ENCODE assay signal across 2 cellular contexts in the genomic region with DNA sequence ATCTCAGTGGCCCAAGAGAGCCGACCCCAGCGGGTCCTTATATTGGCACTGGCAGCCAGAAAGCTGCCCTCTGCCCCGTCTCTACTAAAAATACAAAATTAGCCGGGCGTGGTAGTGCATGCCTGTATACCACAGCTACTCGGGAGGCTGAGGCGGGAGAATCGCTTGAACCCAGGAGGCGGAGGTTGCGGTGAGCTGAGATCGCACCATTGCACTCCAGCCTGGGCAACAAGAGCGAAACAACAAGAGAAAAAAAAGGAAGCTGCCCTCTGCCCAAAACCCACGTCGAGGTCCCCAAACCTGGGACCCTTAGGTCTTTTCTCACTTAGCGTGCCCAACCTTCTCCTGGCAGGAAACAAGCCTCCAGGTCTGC. TPM values are rescaled to one million over a fixed set of nuclear protein-coding genes. Genes with fewer than 3 reads are reported as not detected.
DNase-seq lines count a peak whose midpoint lies in the region; ATAC-seq and TF ChIP-seq lines count a peak whose summit lies in the region.
"Not testable (repeated sequence)": the region's sequence is repeated elsewhere in the genome, so short reads cannot be mapped to it uniquely, and the experiment has no call there.

No MANE protein-coding gene starts in this region.

- TF ChIP-seq CTCF in PC-9 (conservative IDR thresholded peaks at IDR 0.05); mucosa of descending colon (IDR thresholded peaks at IDR 0.05): not testable (repeated sequence)

- DNase-seq in PC-9, mucosa of descending colon: not testable (repeated sequence)

- intact Hi-C loops in PC-9 (cut with micrococcal nuclease; ENCODE audit: unreplicated experiment); mucosa of descending colon (cut with DNase I, micrococcal nuclease): not testable (repeated sequence)

- H3K9me2 ChIP-seq in PC-9 (ENCODE audit: insufficient read depth) = not testable (repeated sequence)

- H3K79me2 ChIP-seq in PC-9 (ENCODE audit: low read depth) = peaks cover 34% of the 10 kb centered on the region

- H4K20me1 ChIP-seq in PC-9 (ENCODE audit: insufficient read depth) = not testable (repeated sequence)

- CTCF ChIA-PET in PC-9 (lab: Charles Lee) = interaction anchor here (0.7 kb wide), 1 partner anchor 35 kb away, joined by 3 read pairs; no protein-coding TSS in a partner anchor

- H3K4me2 ChIP-seq in PC-9 = peak overlapping the region; percentile 93

- peak overlapping the region; percentile 88 for H2AFZ ChIP-seq in PC-9

- H3K27me3 ChIP-seq in PC-9 (ENCODE audit: insufficient read depth, low read depth) = not testable (repeated sequence)

- peaks cover 33% of the 10 kb centered on the region for H3F3A ChIP-seq in PC-9 (ENCODE audit: insufficient read depth, low read depth)

- peaks cover 27% of the 10 kb centered on the region for H3K36me3 ChIP-seq in PC-9 (ENCODE audit: low read depth)
- H3K36me3 ChIP-seq in mucosa of descending colon (ENCODE audit: low read depth) = not testable (repeated sequence)

- peak overlapping the region; percentile 36; the same call in 1 of the 2 replicates for H3K27ac ChIP-seq in PC-9

- peaks cover 42% of the 10 kb centered on the region for H3K4me1 ChIP-seq in PC-9 (replicated peaks; ENCODE audit: insufficient read depth)
- H3K4me1 ChIP-seq in mucosa of descending colon (ENCODE audit: low read depth) = peaks cover 28% of the 10 kb centered on the region

- peak overlapping the region; percentile 90 for H3K4me3 ChIP-seq in PC-9
- H3K4me3 ChIP-seq in mucosa of descending colon = peak overlapping the region; percentile 64

- H3K9me3 ChIP-seq in PC-9 (ENCODE audit: insufficient read depth, low read depth); mucosa of descending colon: not testable (repeated sequence)

- not testable (repeated sequence) for BruUV-seq in PC-9 (replicated peaks; lab: Mats Ljungman, UMichigan)

- ATAC-seq in mucosa of descending colon = peak; percentile 1

- POLR2A ChIA-PET in PC-9 (lab: Charles Lee; ENCODE audit: unreplicated experiment) = interaction anchor here (1.2 kb wide), 1 partner anchor 16 kb away, joined by 4 read pairs; no protein-coding TSS in a partner anchor

RNA-seq across cellular contexts. Expression of a gene that starts 0.9 kb away (rescaled TPM):
- total RNA-seq in PC-9 (2021) = 239 and 244 TPM in 2 replicates
- 100 to 1,000 TPM; 193 to 363 (median 355) TPM for total RNA-seq in mucosa of descending colon

RNA-seq across cellular contexts. Expression of a gene that starts 20.6 kb away (rescaled TPM):
- 89.7 and 131 TPM in 2 replicates for total RNA-seq in PC-9 (2021)
- total RNA-seq in mucosa of descending colon = 10 to 100 TPM; 16.2 to 49.4 (median 46.6) TPM

RNA-seq across cellular contexts. Expression of a gene that starts 24.0 kb away (rescaled TPM):
- 52.7 and 67.2 TPM in 2 replicates for total RNA-seq in PC-9 (2021)
- total RNA-seq in mucosa of descending colon = 10 to 100 TPM; 26.1 to 39.5 (median 33.4) TPM

RNA-seq across cellular contexts. Expression of a gene that starts 42.3 kb away (rescaled TPM):
- not detected in 2 replicates for total RNA-seq in PC-9 (2021)
- not detected for total RNA-seq in mucosa of descending colon

RNA-seq across cellular contexts. Expression of a gene that starts 51.7 kb away (rescaled TPM):
- total RNA-seq in PC-9 (2021) = 0.15 TPM in 1 of 2 replicates, not detected in the other
- not detected for total RNA-seq in mucosa of descending colon
